Comparison of ENCODE assay signal across 12 cellular contexts in the genomic region with DNA sequence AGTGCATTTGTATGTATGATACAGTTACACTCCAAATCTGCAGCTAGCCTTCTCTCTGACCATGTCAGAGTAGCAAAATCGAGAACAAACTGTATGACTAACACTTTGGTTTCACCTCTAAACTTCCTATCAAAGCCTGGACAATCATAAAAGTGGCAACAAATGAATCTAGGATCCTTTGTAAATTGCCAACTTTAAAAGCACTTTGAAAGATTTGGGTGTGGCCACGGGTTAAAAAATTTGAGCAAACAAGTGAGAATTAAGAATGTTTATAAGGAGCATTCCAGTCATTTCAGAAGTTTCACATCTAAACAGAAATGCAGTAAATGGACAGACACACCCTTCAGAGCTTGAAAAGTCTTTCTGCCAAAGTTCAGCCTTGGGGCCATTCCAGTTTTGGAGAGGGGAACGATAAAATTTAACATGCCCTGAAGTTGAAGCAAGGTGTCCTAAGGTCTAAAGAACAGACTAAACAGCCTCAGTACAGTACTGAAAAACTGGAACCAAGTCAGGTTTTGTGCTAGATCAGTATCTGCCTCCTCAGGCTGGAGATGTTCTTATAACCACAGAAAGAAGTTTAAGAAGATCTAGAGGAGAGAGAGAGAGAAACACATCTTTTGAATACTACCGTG.
DNase-seq lines count a peak whose midpoint lies in the region; ATAC-seq and TF ChIP-seq lines count a peak whose summit lies in the region.
"Had no signal": no experiment of that assay in that cellular context is flagged by ENCODE, and none has a peak within 500 bp of the region (broad histone marks: within the 10 kb centered on the region; RNA-seq: fewer than 3 reads in every experiment).

No MANE protein-coding gene starts in this region.

- H3K4me1 Mint-ChIP-seq in CD8-positive, alpha-beta T cell (ENCODE audit: low read depth), result no peaks in the 10 kb centered on the region

- H3K36me3 Mint-ChIP-seq in CD8-positive, alpha-beta T cell, result no peaks in the 10 kb centered on the region

- no peak for TF ChIP-seq POLR2A in GM18505 (IDR thresholded peaks at IDR 0.05; ENCODE audit: borderline replicate concordance, extremely low read depth, insufficient read depth, insufficient read length)

- H3K9me3 Mint-ChIP-seq in CD8-positive, alpha-beta T cell, result peaks cover 2% of the 10 kb centered on the region

- H3K4me3 Mint-ChIP-seq in CD8-positive, alpha-beta T cell, result no peak overlapping the region

- POLR2A ChIA-PET in CD8-positive, alpha-beta T cell (lab: Charles Lee), result no interaction called here

- H3K27me3 Mint-ChIP-seq in CD8-positive, alpha-beta T cell (ENCODE audit: low read depth), result no peaks in the 10 kb centered on the region

- TF ChIP-seq CTCF in CD8-positive, alpha-beta T cell (IDR thresholded peaks at IDR 0.05), result no peak

- DNase-seq in dedifferentiated amniotic fluid mesenchymal stem cell (ENCODE audit: extremely low spot score) (peak; percentile 27), amygdala (lab: John Stamatoyannopoulos, UW) (no peak)
- no peak for DNase-seq in CD8-positive, alpha-beta T cell
- DNase-seq in stimulated activated CD4-positive, alpha-beta T cell treated with anti-CD3 and anti-CD28 coated beads, Interleukin-2, amount 100 ng/mL, for 48 hours, result no peak
- DNase-seq: COR-L47, MM.1S, small intestine had no signal

- H3K4me1 ChIP-seq in CD8-positive, alpha-beta T cell (ENCODE audit: insufficient read depth, low read length), result no peaks in the 10 kb centered on the region

- H3K4me3 ChIP-seq in CD8-positive, alpha-beta T cell (ENCODE audit: low read depth, low read length), result no peak overlapping the region

- no peaks in the 10 kb centered on the region for H3K27me3 ChIP-seq in CD8-positive, alpha-beta T cell (ENCODE audit: insufficient read depth, low read length)

- H3K36me3 ChIP-seq in CD8-positive, alpha-beta T cell (ENCODE audit: insufficient read depth, low read length), result no peaks in the 10 kb centered on the region

- H3K27ac Mint-ChIP-seq in CD8-positive, alpha-beta T cell, result no peak overlapping the region

- no peaks in the 10 kb centered on the region for H3K9me3 ChIP-seq in CD8-positive, alpha-beta T cell (ENCODE audit: low read length)

- ATAC-seq in GM18505 (IDR thresholded peaks at IDR 0.05; ENCODE audit: unreplicated experiment) (peak; percentile 51), GM21529 (IDR thresholded peaks at IDR 0.05; ENCODE audit: unreplicated experiment) (peak; percentile 69), HG03432 (IDR thresholded peaks at IDR 0.05; ENCODE audit: unreplicated experiment) (peak; percentile 80), HG03097 (IDR thresholded peaks at IDR 0.05; ENCODE audit: low FRiP score, unreplicated experiment) (no peak)
- no peak for ATAC-seq in CD8-positive, alpha-beta T cell

- H3K27ac ChIP-seq in CD8-positive, alpha-beta T cell (ENCODE audit: low read depth, low read length), result no peak overlapping the region
- H3K27ac ChIP-seq: epithelial cell of prostate had no signal

- intact Hi-C loops in CD8-positive, alpha-beta T cell (cut with DNase I, micrococcal nuclease), result no loop called here

- CTCF ChIA-PET in CD8-positive, alpha-beta T cell (lab: Charles Lee), result no interaction called here

Comparison
In these comparisons a context has a peak if more than half of its experiments do, and no peak if none do; other contexts are left out.
1. ATAC-seq: peak in GM18505 (single experiment), GM21529 (single experiment) and HG03432 (single experiment); none in CD8-positive, alpha-beta T cell (single experiment) and HG03097 (single experiment).